ENCODE assay signal across 8 cellular contexts in genomic region chr12:101407438-101408345, GRCh38.
DNase-seq lines count a peak whose midpoint lies in the region; ATAC-seq and TF ChIP-seq lines count a peak whose summit lies in the region.

Gene ARL1, minus strand, starts transcription at chr12:101407772. Its CDS starts 127 bp downstream, at chr12:101407645.

- TF ChIP-seq CTCF in AG09309 (IDR thresholded peaks at IDR 0.05; ENCODE audit: control insufficient read depth, insufficient read depth, low read depth, low read length, missing control alignments), result no peak

- DNase-seq in AG09309 (ENCODE audit: low read depth) (peak; percentile 54), NCI-H345 (lab: John Stamatoyannopoulos, UW) (peak; percentile 90), islet precursor cell (peak; percentile 94)
- peak; percentile 58 for DNase-seq in activated CD4-positive, CD25-positive, alpha-beta regulatory T cell treated with anti-CD3 and anti-CD28 coated beads, Interleukin-2, amount 50 U/mL, for 16 hours (ENCODE audit: low read depth, low spot score)
- peak; percentile 55 for DNase-seq in central memory CD4-positive, alpha-beta T cell
- DNase-seq in stimulated activated CD4-positive, alpha-beta T cell treated with anti-CD3 and anti-CD28 coated beads, Interleukin-12 subunit alpha, Interleukin-12 subunit beta, amount 100 ng/mL, for 4 hours, result peak; percentile 81

- in situ Hi-C loops in GM18951 (cut with MboI; ENCODE audit: low sequenced_read_pairs, unreplicated experiment), result no loop called here

- ATAC-seq in HG03175 (IDR thresholded peaks at IDR 0.05; ENCODE audit: unreplicated experiment), result peak; percentile 83

- TF ChIP-seq POLR2A in GM18951 (IDR thresholded peaks at IDR 0.05; ENCODE audit: extremely low read depth, insufficient read depth, insufficient read length), result peak; percentile 83

- peak within 1 kb of the TSS; percentile 69 for H3K4me3 ChIP-seq in AG09309 (ENCODE audit: control insufficient read depth, low read depth, low read length)

Comparison
In these comparisons a context has a peak if more than half of its experiments do, and no peak if none do; other contexts are left out.
1. Peak in every context shown above with its lines: DNase-seq, ATAC-seq and H3K4me3 ChIP-seq.